In genomic region chr14:83765200-83765599, GRCh38 we compare ENCODE assay signal across 32 cellular contexts.
"Had no signal": no experiment of that assay in that cellular context is flagged by ENCODE, and none has a peak within 500 bp of the region (broad histone marks: within the 10 kb centered on the region; RNA-seq: fewer than 3 reads in every experiment).

No MANE protein-coding gene starts in this region.

- H3K36me3 ChIP-seq: esophagus squamous epithelium, heart right ventricle, neutrophil, right lobe of liver, suprapubic skin, transverse colon, upper lobe of right lung, uterus had no signal

- ATAC-seq: heart right ventricle; left lobe of liver; mucosa of descending colon; natural killer cell treated with Interleukin-12 subunit alpha and Interleukin-12 subunit beta and Interleukin-15 and Interleukin-18, amount 100 ng/mL, for 72 hours; right lobe of liver; stimulated activated naive CD8-positive, alpha-beta T cell treated with anti-CD3 and anti-CD28 coated beads, Interleukin-15, amount 100 ng/mL, for 72 hours; upper lobe of right lung had no signal

- H3K79me2 ChIP-seq: parathyroid adenoma had no signal

- H3K27ac Mint-ChIP-seq: immature natural killer cell; memory B cell; mesothelial cell of epicardium; naive B cell; natural killer cell treated with Interleukin-12 subunit alpha and Interleukin-12 subunit beta and Interleukin-15 and Interleukin-18, amount 100 ng/mL, for 72 hours; progenitor cell of endocrine pancreas; stimulated activated naive CD8-positive, alpha-beta T cell treated with anti-CD3 and anti-CD28 coated beads, Interleukin-15, amount 100 ng/mL, for 72 hours had no signal

- H3K4me1 ChIP-seq: esophagus squamous epithelium, heart right ventricle, parathyroid adenoma, right lobe of liver, suprapubic skin, transverse colon, upper lobe of right lung, uterus had no signal

- H3K27ac ChIP-seq: coronary artery, esophagus squamous epithelium, heart right ventricle, neutrophil, parathyroid adenoma, right lobe of liver, suprapubic skin, transverse colon, upper lobe of right lung, uterus had no signal

- H3K4me3 Mint-ChIP-seq: immature natural killer cell; memory B cell; mesothelial cell of epicardium; naive B cell; natural killer cell treated with Interleukin-12 subunit alpha and Interleukin-12 subunit beta and Interleukin-15 and Interleukin-18, amount 100 ng/mL, for 72 hours; stimulated activated naive CD8-positive, alpha-beta T cell treated with anti-CD3 and anti-CD28 coated beads, Interleukin-15, amount 100 ng/mL, for 72 hours had no signal

- H3K4me3 ChIP-seq: coronary artery, esophagus squamous epithelium, heart right ventricle, lung, mucosa of descending colon, right lobe of liver, smooth muscle cell, suprapubic skin, transverse colon, upper lobe of right lung, uterus had no signal

- H2AFZ ChIP-seq: parathyroid adenoma had no signal

- DNase-seq: dermis blood vessel endothelial cell; effector memory CD4-positive, alpha-beta T cell; erythroblast; esophagus squamous epithelium; foreskin melanocyte; glutamatergic neuron; heart right ventricle; hypothalamus; immature natural killer cell; mucosa of descending colon; naive B cell; right lobe of liver; stimulated activated CD4-positive, alpha-beta T cell treated with anti-CD3 and anti-CD28 coated beads, Interleukin-12 subunit alpha, Interleukin-12 subunit beta, amount 100 ng/mL, for 4 hours; stimulated activated CD4-positive, alpha-beta T cell treated with anti-CD3 and anti-CD28 coated beads, Interleukin-1b, Interleukin-23, amount 100 ng/mL, for 48 hours; stimulated activated CD4-positive, alpha-beta T cell treated with anti-CD3 and anti-CD28 coated beads, Interleukin-4, amount 100 ng/mL, for 1 hour; stimulated activated CD8-positive, alpha-beta memory T cell treated with anti-CD3 and anti-CD28 coated beads, Interleukin-4, amount 100 ng/mL, for 48 hours; stimulated activated naive CD4-positive, alpha-beta T cell; stimulated activated naive CD8-positive, alpha-beta T cell treated with anti-CD3 and anti-CD28 coated beads, Interleukin-15, amount 100 ng/mL, for 72 hours; transverse colon; upper lobe of right lung; uterus had no signal

- H3K27me3 ChIP-seq: esophagus squamous epithelium, heart right ventricle, neutrophil, right lobe of liver, suprapubic skin, transverse colon, upper lobe of right lung, uterus had no signal

- H3K27me3 Mint-ChIP-seq: memory B cell; naive B cell; natural killer cell treated with Interleukin-12 subunit alpha and Interleukin-12 subunit beta and Interleukin-15 and Interleukin-18, amount 100 ng/mL, for 72 hours; progenitor cell of endocrine pancreas; stimulated activated naive CD8-positive, alpha-beta T cell treated with anti-CD3 and anti-CD28 coated beads, Interleukin-15, amount 100 ng/mL, for 72 hours had no signal

- H3K9me3 ChIP-seq: esophagus squamous epithelium, neutrophil, right lobe of liver, suprapubic skin, transverse colon, upper lobe of right lung, uterus had no signal

- H3K4me2 ChIP-seq: smooth muscle cell had no signal

- H3K4me1 Mint-ChIP-seq: immature natural killer cell; memory B cell; naive B cell; stimulated activated naive CD8-positive, alpha-beta T cell treated with anti-CD3 and anti-CD28 coated beads, Interleukin-15, amount 100 ng/mL, for 72 hours had no signal

- H3K36me3 Mint-ChIP-seq: immature natural killer cell; memory B cell; mesothelial cell of epicardium; naive B cell; natural killer cell treated with Interleukin-12 subunit alpha and Interleukin-12 subunit beta and Interleukin-15 and Interleukin-18, amount 100 ng/mL, for 72 hours had no signal
